In genomic region chr1:26959722-26960624, GRCh38 we compare ENCODE assay signal across 1 cellular context.
A peak's percentile ranks its signal among the peaks of the same experiment; 100 is the strongest.
TF ChIP-seq lines count a peak whose summit lies in the region.

Gene KDF1 (minus strand): TSS chr1:26960468. CDS start chr1:26952380, 8,088 bp downstream.

TF ChIP-seq in HepG2, 621 proteins besides CTCF, POLR2A, EP300 and RAD21 (continued from another document and continues in another):
- TF ChIP-seq ZNF407 (CRISPR knock-in tag; IDR thresholded peaks at IDR 0.05; ENCODE audit: not compliant biosample characterization) (peak; percentile 67), RBM22 (optimal IDR thresholded peaks at IDR 0.05; ENCODE audit: low read length) (no peak), PTBP1 (IDR thresholded peaks at IDR 0.05; ENCODE audit: low read depth, low read length, poor library complexity, severe bottlenecking) (no peak), TAF1 (CRISPR knock-in tag; IDR thresholded peaks at IDR 0.05) (no peak; the same call in 1 of the 2 replicates), ZNF446 (CRISPR knock-in tag; IDR thresholded peaks at IDR 0.05) (no peak), ZNF264 (CRISPR knock-in tag; IDR thresholded peaks at IDR 0.05) (no peak), ZNF282 (IDR thresholded peaks at IDR 0.05; ENCODE audit: partially characterized antibody) (no peak), NR2F1 (CRISPR knock-in tag; IDR thresholded peaks at IDR 0.05) (no peak), ATM (IDR thresholded peaks at IDR 0.05; ENCODE audit: borderline replicate concordance) (no peak), REXO4 (CRISPR knock-in tag; IDR thresholded peaks at IDR 0.05; ENCODE audit: borderline replicate concordance) (no peak), ERF (CRISPR knock-in tag; IDR thresholded peaks at IDR 0.05) (no peak), SRSF1 (optimal IDR thresholded peaks at IDR 0.05; ENCODE audit: low read depth, low read length) (peak; percentile 16), TERF1 (CRISPR knock-in tag; IDR thresholded peaks at IDR 0.05) (peak; percentile 6; the same call in 1 of the 2 replicates), NCOA5 (CRISPR knock-in tag; IDR thresholded peaks at IDR 0.05) (no peak), ZNF639 (CRISPR knock-in tag; conservative IDR thresholded peaks at IDR 0.05) (no peak), KMT2B (CRISPR knock-in tag; IDR thresholded peaks at IDR 0.05) (peak; percentile 51; the same call in 1 of the 2 replicates), ZBTB2 (CRISPR knock-in tag; IDR thresholded peaks at IDR 0.05; ENCODE audit: low read depth) (no peak), ZFAT (CRISPR knock-in tag; conservative IDR thresholded peaks at IDR 0.05) (no peak), ZMYM4 (CRISPR knock-in tag; IDR thresholded peaks at IDR 0.05) (peak; percentile 50; the same call in 1 of the 2 replicates), MIXL1 (CRISPR knock-in tag; IDR thresholded peaks at IDR 0.05) (0 out of 2 replicates have a peak, but pooled peaks have one; percentile 15), ZNF790 (CRISPR knock-in tag; IDR thresholded peaks at IDR 0.05; ENCODE audit: borderline replicate concordance) (no peak), HNF4G (IDR thresholded peaks at IDR 0.05; ENCODE audit: borderline replicate concordance, low read depth, low read length) (no peak; the same call in 1 of the 2 replicates), HNF4G (CRISPR knock-in tag; IDR thresholded peaks at IDR 0.05; ENCODE audit: borderline replicate concordance, low read depth) (no peak), ZBTB34 (CRISPR knock-in tag; IDR thresholded peaks at IDR 0.05) (no peak), SNAPC4 (CRISPR knock-in tag; IDR thresholded peaks at IDR 0.05) (peak; percentile 57; the same call in 1 of the 2 replicates), MEF2D (CRISPR knock-in tag; IDR thresholded peaks at IDR 0.05) (0 out of 2 replicates have a peak, but pooled peaks have one; percentile 43), NFATC3 (CRISPR knock-in tag; IDR thresholded peaks at IDR 0.05) (no peak), NR2F2 (IDR thresholded peaks at IDR 0.05; ENCODE audit: borderline replicate concordance, low read depth) (no peak), ZNF17 (CRISPR knock-in tag; IDR thresholded peaks at IDR 0.05) (no peak), THYN1 (CRISPR knock-in tag; IDR thresholded peaks at IDR 0.05; ENCODE audit: borderline replicate concordance, low read depth) (no peak), PCBP1 (IDR thresholded peaks at IDR 0.05; ENCODE audit: borderline replicate concordance, low read depth, low read length) (no peak), GPN1 (CRISPR knock-in tag; IDR thresholded peaks at IDR 0.05; ENCODE audit: borderline replicate concordance) (no peak), MAX (IDR thresholded peaks at IDR 0.05) (peak; percentile 63; the same call in 1 of the 2 replicates), BRCA1 (CRISPR knock-in tag; IDR thresholded peaks at IDR 0.05) (no peak), KDM5B (CRISPR knock-in tag; IDR thresholded peaks at IDR 0.05; ENCODE audit: borderline replicate concordance) (no peak), CENPBD1 (CRISPR knock-in tag; IDR thresholded peaks at IDR 0.05; ENCODE audit: borderline replicate concordance, low read depth) (no peak), ZNF326 (CRISPR knock-in tag; IDR thresholded peaks at IDR 0.05; ENCODE audit: borderline replicate concordance) (no peak), ZBTB21 (CRISPR knock-in tag; IDR thresholded peaks at IDR 0.05) (no peak), NFE2L1 (CRISPR knock-in tag; IDR thresholded peaks at IDR 0.05; ENCODE audit: borderline replicate concordance) (no peak), SOX6 (IDR thresholded peaks at IDR 0.05) (no peak), SOX6 (CRISPR knock-in tag; IDR thresholded peaks at IDR 0.05) (peak; percentile 6; the same call in 1 of the 2 replicates), POLR2G (IDR thresholded peaks at IDR 0.05; ENCODE audit: low read depth, low read length) (no peak), ZNF776 (CRISPR knock-in tag; IDR thresholded peaks at IDR 0.05) (peak; percentile 22; the same call in 1 of the 2 replicates), SCMH1 (CRISPR knock-in tag; IDR thresholded peaks at IDR 0.05; ENCODE audit: borderline replicate concordance) (no peak), CHD4 (IDR thresholded peaks at IDR 0.05; ENCODE audit: borderline replicate concordance, low read length) (no peak), NFYB (CRISPR knock-in tag; IDR thresholded peaks at IDR 0.05) (no peak), ZNF317 (CRISPR knock-in tag; IDR thresholded peaks at IDR 0.05) (no peak), PLRG1 (conservative IDR thresholded peaks at IDR 0.05) (no peak)
